In genomic region chr4:9152182-9153007, GRCh38 we compare ENCODE assay signal across 8 cellular contexts. TPM values are rescaled to one million over a fixed set of nuclear protein-coding genes. Genes with fewer than 3 reads are reported as not detected.
A peak's percentile ranks its signal among the peaks of the same experiment; 100 is the strongest.
DNase-seq lines count a peak whose midpoint lies in the region; ATAC-seq, FAIRE-seq and TF ChIP-seq lines count a peak whose summit lies in the region.
"Not testable (repeated sequence)": the region's sequence is repeated elsewhere in the genome, so short reads cannot be mapped to it uniquely, and the experiment has no call there.

No MANE protein-coding gene starts in this region.

- CTCF ChIA-PET in Caco-2 (lab: Charles Lee): interaction anchor here (0.6 kb wide), 1 partner anchor 256 kb away, joined by 3 read pairs; no protein-coding TSS in a partner anchor
- CTCF ChIA-PET in K562 (lab: Yijun Ruan, JAX; ENCODE audit: low intra/inter-chr PET ratio): not testable (repeated sequence)

- not testable (repeated sequence) for H4K20me1 ChIP-seq in K562 (replicated peaks; ENCODE audit: control insufficient read depth, insufficient read depth, low read length)

- peak overlapping the region; percentile 64 for H3K4me2 ChIP-seq in K562 (ENCODE audit: insufficient read depth, low read length)

- peak overlapping the region; percentile 74; the same call in 2 of the 3 replicates for H3K27ac ChIP-seq in K562 (ENCODE audit: extremely low read depth, low read depth, low read length)

- TF ChIP-seq CTCF in Caco-2 (IDR thresholded peaks at IDR 0.05; ENCODE audit: insufficient read depth in 1 of 2, low read depth in 1 of 2, low read length in 1 of 2, severe bottlenecking in 1 of 2, unreplicated experiment in 1 of 2); HFF-Myc (IDR thresholded peaks at IDR 0.05; ENCODE audit: low read depth, low read length, missing control alignments); K562 (IDR thresholded peaks at IDR 0.05 in 2 of 3, conservative IDR thresholded peaks at IDR 0.05 in 1 of 3; ENCODE audit: insufficient read depth in 2 of 3, low read depth in 1 of 3, low read length in 3 of 3); neural crest cell (conservative IDR thresholded peaks at IDR 0.05): not testable (repeated sequence)

- not testable (repeated sequence) for H3K4me1 Mint-ChIP-seq in Caco-2 (ENCODE audit: low read depth, unreplicated experiment); neural crest cell

- not testable (repeated sequence) for H3K27me3 ChIP-seq in Caco-2 (replicated peaks; ENCODE audit: control insufficient read depth, insufficient read depth, low read length); K562 (ENCODE audit: control insufficient read depth in 2 of 2, insufficient read depth in 2 of 2, low read length in 2 of 2)

- TF ChIP-seq RAD21 in K562 (CRISPR knock-in tag; conservative IDR thresholded peaks at IDR 0.05 in 1 of 2, IDR thresholded peaks at IDR 0.05 in 1 of 2): not testable (repeated sequence)

- 0% methylated on average over 27 of the region's 63 CpGs for WGBS in K562 (ENCODE audit: insufficient coverage, low coverage, missing lambda C conversion rate)

- BruUV-seq in Caco-2 (replicated peaks; lab: Mats Ljungman, UMichigan); K562 (replicated peaks; lab: Mats Ljungman, UMichigan): not testable (repeated sequence)

- H3K4me3 Mint-ChIP-seq in Caco-2 (ENCODE audit: unreplicated experiment) (peak overlapping the region; percentile 76), neural crest cell (peak overlapping the region; percentile 96)

- H2AFZ ChIP-seq in K562 (ENCODE audit: low read depth, low read length): peak overlapping the region; percentile 82

- H3K9ac ChIP-seq in K562 (ENCODE audit: insufficient read depth in 1 of 2, low read depth in 2 of 2, low read length in 2 of 2): peak overlapping the region; percentile 49 to 85

- H3K27me3 Mint-ChIP-seq in Caco-2 (ENCODE audit: insufficient read depth, unreplicated experiment); neural crest cell (ENCODE audit: low read depth): not testable (repeated sequence)

- H3K4me1 ChIP-seq in Caco-2: not testable (repeated sequence)
- H3K4me1 ChIP-seq in K562 (replicated peaks in 1 of 2; ENCODE audit: control insufficient read depth in 2 of 2, insufficient read depth in 2 of 2, low read length in 2 of 2): peaks cover 0 to 10% of the 10 kb centered on the region in 2 experiments; a peak in 2 of 5 replicates

- H3K9me1 ChIP-seq in K562 (ENCODE audit: control insufficient read depth, insufficient read depth, low read length): not testable (repeated sequence)

- not testable (repeated sequence) for H3K9me3 ChIP-seq in Caco-2; K562 (replicated peaks; ENCODE audit: control insufficient read depth, insufficient read depth, low read depth, low read length)

- in situ Hi-C loops in K562 (cut with MboI): loop anchor here (10.0 kb wide), 1 partner anchor 72 kb away; the partner anchor contains the start of genes USP17L12 and USP17L13

- not testable (repeated sequence) for H3K36me3 ChIP-seq in Caco-2 (ENCODE audit: control insufficient read depth, insufficient read depth, low read length); K562 (ENCODE audit: control insufficient read depth, insufficient read depth, low read length)

- ATAC-seq in K562 (peak; percentile 96), Right ventricle myocardium superior (ENCODE audit: poor library complexity) (peak; percentile 91)

- H3K79me2 ChIP-seq in K562 (ENCODE audit: control insufficient read depth, insufficient read depth, low read length): not testable (repeated sequence)

- H3K9me3 Mint-ChIP-seq in Caco-2 (ENCODE audit: unreplicated experiment); neural crest cell: not testable (repeated sequence)

- H3K4me3 ChIP-seq in Caco-2 (ENCODE audit: low read depth, low read length) (peak overlapping the region; percentile 45), HFF-Myc (replicated peaks; ENCODE audit: low read depth, low read length) (peak overlapping the region; percentile 52), K562 (peak overlapping the region; percentile 58)

- FAIRE-seq in K562 (lab: Jason Lieb, UNC): not testable (repeated sequence)

- POLR2A ChIA-PET in Caco-2 (lab: Charles Lee); K562 (lab: Yijun Ruan, JAX): not testable (repeated sequence)

- TF ChIP-seq POLR2A in K562 (conservative IDR thresholded peaks at IDR 0.05): not testable (repeated sequence)

- H3K36me3 Mint-ChIP-seq in Caco-2 (ENCODE audit: insufficient read depth, unreplicated experiment); neural crest cell (ENCODE audit: low read depth): not testable (repeated sequence)

- H3K27ac Mint-ChIP-seq in Caco-2 (ENCODE audit: unreplicated experiment) (peak overlapping the region; percentile 89), neural crest cell (ENCODE audit: unreplicated experiment) (peak overlapping the region; percentile 98)

- TF ChIP-seq EP300 in K562 (IDR thresholded peaks at IDR 0.05; ENCODE audit: low read length): not testable (repeated sequence)

- intact Hi-C loops in Caco-2 (cut with micrococcal nuclease; ENCODE audit: unreplicated experiment); K562 (cut with micrococcal nuclease); Right ventricle myocardium superior (cut with DNase I): not testable (repeated sequence)

- DNase-seq in Caco-2: peak; percentile 93 to 96
- peak; percentile 67 for DNase-seq in HFF-Myc (ENCODE audit: extremely low read depth, low read depth)
- DNase-seq in NCI-H2171 treated with DMSO at 0.1 percent for 48 hours (lab: John Stamatoyannopoulos, UW): peak; percentile 81
- DNase-seq in activated CD4-positive, CD25-positive, alpha-beta regulatory T cell (lab: John Stamatoyannopoulos, UW): peak; percentile 89 to 95 (median 90)
- DNase-seq in K562 (ENCODE audit: extremely low read depth in 1 of 4, low spot score in 3 of 4): peak; percentile 67 to 92 (median 78)
- DNase-seq in Right ventricle myocardium superior: peak; percentile 100
- DNase-seq in neural crest cell (ENCODE audit: low read depth, low spot score): peak; percentile 77
- peak; percentile 89 to 94 for DNase-seq in stimulated activated CD8-positive, alpha-beta memory T cell treated with anti-CD3 and anti-CD28 coated beads, Interleukin-4, amount 100 ng/mL, for 4 hours (ENCODE audit: low read depth in 2 of 2, low spot score in 1 of 2)

TF ChIP-seq in K562, 482 proteins besides CTCF, POLR2A, EP300 and RAD21 (continues in another document):
- TF ChIP-seq PHF8 (IDR thresholded peaks at IDR 0.05; ENCODE audit: borderline replicate concordance, low read length) (peak; percentile 53; the same call in 1 of the 2 replicates), HNRNPLL (IDR thresholded peaks at IDR 0.05; ENCODE audit: low read depth, low read length, poor library complexity, severe bottlenecking) (peak; percentile 44), POLR2G (IDR thresholded peaks at IDR 0.05; ENCODE audit: low read depth, low read length) (peak; percentile 61), SUPT5H (IDR thresholded peaks at IDR 0.05) (0 out of 2 replicates have a peak, but pooled peaks have one; percentile 44)

RNA-seq across cellular contexts. Expression of gene FAM90A26, which starts 17.8 kb away (rescaled TPM):
- total RNA-seq in Caco-2 (2022): not detected in 2 replicates
- total RNA-seq in K562 (2011; cell fraction: chromatin; rRNA removed; ENCODE audit: low replicate concordance): not detected in 2 replicates
- not detected in 2 replicates for total RNA-seq in K562 (2011; cell fraction: nucleolus; rRNA removed)
- not detected in 2 replicates for total RNA-seq in K562 (2011; cell fraction: nucleoplasm; rRNA removed)
- total RNA-seq in K562 (2014; rRNA removed): not detected in 2 replicates
- not detected in 2 replicates for total RNA-seq in K562 (2014; rRNA removed; fragmentation: Illumina TruSeq; extraction: Trizol)
- total RNA-seq in K562 (2015; rRNA removed; fragmentation: Illumina TruSeq; extraction: Trizol): not detected in 2 replicates
- total RNA-seq in K562 (2021): not detected in 2 replicates
- not detected in 2 replicates for polyA plus RNA-seq in K562 (2011; rRNA removed)
- not detected in 2 replicates for polyA plus RNA-seq in K562 (2011; cell fraction: cytosol; rRNA removed)
- not detected in 2 replicates for polyA plus RNA-seq in K562 (2011; cell fraction: nucleus; rRNA removed)
- polyA plus RNA-seq in K562 (2012): not detected in 2 replicates
- polyA plus RNA-seq in K562 (2014; fragmentation: Illumina TruSeq; extraction: Trizol): not detected in 2 replicates
- not detected for polyA plus RNA-seq in K562 (2014; fragmentation: Nextera tagmentation; extraction: Ambion mirVana)
- polyA plus RNA-seq in K562 (2014; rRNA removed): not detected in 2 replicates
- not detected in 2 replicates for polyA minus RNA-seq in K562 (2011; rRNA and poly(A)+ RNA removed)
- not detected in 2 replicates for polyA minus RNA-seq in K562 (2011; cell fraction: cytosol; rRNA and poly(A)+ RNA removed)
- polyA minus RNA-seq in K562 (2011; cell fraction: nucleus; rRNA and poly(A)+ RNA removed): not detected in 2 replicates
- total RNA-seq in Right ventricle myocardium superior: not detected
- total RNA-seq in neural crest cell: not detected in 2 replicates

RNA-seq across cellular contexts. Expression of gene USP17L10, which starts 58.1 kb away (rescaled TPM):
- total RNA-seq in Caco-2 (2022) (not detected in 2 replicates), K562 (2014; rRNA removed) (not detected in 2 replicates), K562 (2014; rRNA removed; fragmentation: Illumina TruSeq; extraction: Trizol) (not detected in 2 replicates), K562 (2015; rRNA removed; fragmentation: Illumina TruSeq; extraction: Trizol) (not detected in 2 replicates), K562 (2021) (not detected in 2 replicates), Right ventricle myocardium superior (not detected), neural crest cell (not detected in 2 replicates)
- total RNA-seq in K562 (2011; cell fraction: chromatin; rRNA removed; ENCODE audit: low replicate concordance): not detected in 2 replicates
- total RNA-seq in K562 (2011; cell fraction: nucleolus; rRNA removed): not detected in 2 replicates
- total RNA-seq in K562 (2011; cell fraction: nucleoplasm; rRNA removed): not detected in 2 replicates
- polyA plus RNA-seq in K562 (2011; rRNA removed) (not detected in 2 replicates), K562 (2014; fragmentation: Illumina TruSeq; extraction: Trizol) (not detected in 2 replicates), K562 (2014; fragmentation: Nextera tagmentation; extraction: Ambion mirVana) (not detected), K562 (2014; rRNA removed) (not detected in 2 replicates)
- not detected in 2 replicates for polyA plus RNA-seq in K562 (2011; cell fraction: cytosol; rRNA removed)
- polyA plus RNA-seq in K562 (2011; cell fraction: nucleus; rRNA removed): not detected in 2 replicates
- polyA plus RNA-seq in K562 (2012): not detected in 2 replicates
- polyA minus RNA-seq in K562 (2011; rRNA and poly(A)+ RNA removed): not detected in 2 replicates
- polyA minus RNA-seq in K562 (2011; cell fraction: cytosol; rRNA and poly(A)+ RNA removed): not detected in 2 replicates
- polyA minus RNA-seq in K562 (2011; cell fraction: nucleus; rRNA and poly(A)+ RNA removed): not detected in 2 replicates

Comparison
In these comparisons a context has a peak if more than half of its experiments do, and no peak if none do; other contexts are left out.
1. Peak in every context shown above with its lines: DNase-seq, ATAC-seq, H3K4me3 ChIP-seq and H3K27ac ChIP-seq.